Comparison of ENCODE assay signal across 9 cellular contexts in the genomic region with DNA sequence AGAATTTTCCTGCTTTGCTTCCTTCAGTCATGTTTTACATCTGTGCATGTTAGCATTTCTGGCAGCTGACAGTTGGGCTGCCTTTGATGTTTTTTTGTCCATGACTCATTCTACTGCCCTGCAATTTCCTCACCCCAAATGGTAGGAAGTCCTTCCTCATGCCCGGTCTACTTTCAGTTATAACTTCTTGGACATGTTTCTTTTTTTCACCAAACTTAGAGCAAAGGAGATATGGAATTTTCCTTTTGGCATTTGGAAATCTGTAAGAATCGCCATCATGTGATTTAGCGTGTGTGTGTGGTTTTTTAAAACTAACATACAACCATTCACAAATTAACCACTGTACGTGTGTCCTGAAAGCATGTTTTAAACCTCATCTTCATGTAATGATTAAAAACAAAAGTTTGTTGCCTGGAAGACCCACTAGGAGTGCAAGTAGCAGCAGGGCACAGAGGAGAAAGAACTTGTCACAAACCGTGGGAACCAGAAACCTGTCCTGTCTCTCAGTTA.
DNase-seq lines count a peak whose midpoint lies in the region; ATAC-seq, FAIRE-seq and TF ChIP-seq lines count a peak whose summit lies in the region.
"Had no signal": no experiment of that assay in that cellular context is flagged by ENCODE, and none has a peak within 500 bp of the region (broad histone marks: within the 10 kb centered on the region; RNA-seq: fewer than 3 reads in every experiment).

No MANE protein-coding gene starts in this region.

- no peaks in the 10 kb centered on the region for H3K36me3 Mint-ChIP-seq in nephron progenitor cell (ENCODE audit: low read depth)

- H3K9me3 ChIP-seq in AG04450 (ENCODE audit: control insufficient read depth, insufficient read depth, low read length), result no peaks in the 10 kb centered on the region

- no peak for FAIRE-seq in GM12892 (lab: Jason Lieb, UNC)

- H3K4me3 ChIP-seq in AG04450 (ENCODE audit: low read depth, low read length), result no peak overlapping the region
- H3K4me3 ChIP-seq in cardiac fibroblast (replicated peaks in 1 of 2; ENCODE audit: low read depth in 2 of 2, low read length in 2 of 2), result no peak overlapping the region

- no peak for TF ChIP-seq POLR2A in GM12892 (IDR thresholded peaks at IDR 0.05; ENCODE audit: low read depth, low read length)

- DNase-seq in AG04450 (ENCODE audit: low read depth, low spot score) (peak; percentile 58), cardiac fibroblast (ENCODE audit: low read depth in 2 of 2) (peak; percentile 46 to 54), nephron progenitor cell (no peak), mucosa of gallbladder (ENCODE audit: low spot score) (no peak), GM12892 (ENCODE audit: insufficient read length) (no peak)
- no peak for DNase-seq in effector CD8-positive, alpha-beta T cell (lab: John Stamatoyannopoulos, UW)

- ATAC-seq in GM18909 (IDR thresholded peaks at IDR 0.05; ENCODE audit: poor library complexity, unreplicated experiment) (peak; percentile 91), HG03521 (IDR thresholded peaks at IDR 0.05; ENCODE audit: unreplicated experiment) (peak; percentile 74)

- CTCF ChIA-PET in AG04450 (lab: Charles Lee), result no interaction called here

- TF ChIP-seq CTCF in AG04450 (IDR thresholded peaks at IDR 0.05; ENCODE audit: low read depth, low read length) (no peak), cardiac fibroblast (IDR thresholded peaks at IDR 0.05; ENCODE audit: low read depth, low read length) (no peak), nephron progenitor cell (IDR thresholded peaks at IDR 0.05) (no peak)

- H3K27me3 Mint-ChIP-seq in nephron progenitor cell (ENCODE audit: low read depth, poor library complexity), result no peaks in the 10 kb centered on the region
- H3K27me3 Mint-ChIP-seq: dendritic cell treated with granulocyte-macrophage colony-stimulating factor and Interleukin-4, amounts not matched to agents 40 ng/mL and 50 ng/mL, for 4 days had no signal

- H3K4me3 Mint-ChIP-seq in nephron progenitor cell, result no peak overlapping the region
- H3K4me3 Mint-ChIP-seq: dendritic cell treated with granulocyte-macrophage colony-stimulating factor and Interleukin-4, amounts not matched to agents 40 ng/mL and 50 ng/mL, for 4 days had no signal

- no peak overlapping the region for H3K27ac Mint-ChIP-seq in nephron progenitor cell
- H3K27ac Mint-ChIP-seq: dendritic cell treated with granulocyte-macrophage colony-stimulating factor and Interleukin-4, amounts not matched to agents 40 ng/mL and 50 ng/mL, for 4 days had no signal

- no peak overlapping the region for H3K27ac ChIP-seq in AG04450 (ENCODE audit: low read depth, low read length)

- POLR2A ChIA-PET in AG04450 (lab: Yijun Ruan, JAX), result interaction anchor here (1.0 kb wide), 1 partner anchor 53 kb away, joined by 3 read pairs; no protein-coding TSS in a partner anchor

- H3K27me3 ChIP-seq in AG04450 (ENCODE audit: control insufficient read depth, insufficient read depth, low read length), result no peaks in the 10 kb centered on the region

- peaks cover 15% of the 10 kb centered on the region for H3K4me1 Mint-ChIP-seq in nephron progenitor cell

- no peaks in the 10 kb centered on the region for H3K9me3 Mint-ChIP-seq in nephron progenitor cell
- H3K9me3 Mint-ChIP-seq: dendritic cell treated with granulocyte-macrophage colony-stimulating factor and Interleukin-4, amounts not matched to agents 40 ng/mL and 50 ng/mL, for 4 days had no signal

Comparison
In these comparisons a context has a peak if more than half of its experiments do, and no peak if none do; other contexts are left out.
1. DNase-seq: peak in AG04450 (single experiment) and cardiac fibroblast (2 of 2); none in nephron progenitor cell (single experiment), effector CD8-positive, alpha-beta T cell (single experiment), mucosa of gallbladder (single experiment) and GM12892 (single experiment).